In genomic region chr6:215335-216034, GRCh38 we compare ENCODE assay signal across 9 cellular contexts.
DNase-seq lines count a peak whose midpoint lies in the region; ATAC-seq and TF ChIP-seq lines count a peak whose summit lies in the region.
"Had no signal": no experiment of that assay in that cellular context is flagged by ENCODE, and none has a peak within 500 bp of the region (broad histone marks: within the 10 kb centered on the region; RNA-seq: fewer than 3 reads in every experiment).

No MANE protein-coding gene starts in this region.

- DNase-seq in MCF 10A (ENCODE audit: unreplicated experiment) (peak; percentile 96), breast epithelium (ENCODE audit: low spot score in 2 of 2) (no peak), right atrium auricular region (ENCODE audit: low spot score) (no peak), NCI-H2081 treated with DMSO at 0.1 percent for 48 hours (lab: John Stamatoyannopoulos, UW) (no peak), inferior parietal cortex (ENCODE audit: extremely low spot score) (no peak), GM20000 (ENCODE audit: low spot score) (no peak)
- peak; percentile 54 for DNase-seq in activated CD8-positive, alpha-beta memory T cell treated with anti-CD3 and anti-CD28 coated beads, Interleukin-2, amount 50 U/mL, for 24 hours (ENCODE audit: extremely low read depth)
- DNase-seq in stimulated activated naive CD8-positive, alpha-beta T cell treated with anti-CD3 and anti-CD28 coated beads, Interleukin-15, Interleukin-2, amounts not matched to agents 100 U/mL and 50 U/mL, for 24 hours: peak; percentile 70

- H3K9me3 Mint-ChIP-seq in MCF 10A (ENCODE audit: unreplicated experiment): no peaks in the 10 kb centered on the region

- peaks cover 29% of the 10 kb centered on the region for H3K4me1 Mint-ChIP-seq in MCF 10A (ENCODE audit: insufficient read depth, unreplicated experiment)

- H3K36me3 ChIP-seq in breast epithelium: no peaks in the 10 kb centered on the region
- H3K36me3 ChIP-seq in right atrium auricular region: no peaks in the 10 kb centered on the region

- H3K4me1 ChIP-seq in breast epithelium: no peaks in the 10 kb centered on the region
- no peaks in the 10 kb centered on the region for H3K4me1 ChIP-seq in right atrium auricular region

- TF ChIP-seq CTCF in MCF 10A (IDR thresholded peaks at IDR 0.05; ENCODE audit: unreplicated experiment) (no peak), breast epithelium (IDR thresholded peaks at IDR 0.05) (no peak), right atrium auricular region (IDR thresholded peaks at IDR 0.05) (no peak), GM20000 (IDR thresholded peaks at IDR 0.05; ENCODE audit: extremely low read depth, missing control alignments) (no peak)

- H3K9me3 ChIP-seq in breast epithelium: peaks cover 0 to 8% of the 10 kb centered on the region in 2 donors
- H3K9me3 ChIP-seq in right atrium auricular region: peaks cover 0 to 11% of the 10 kb centered on the region in 2 donors

- TF ChIP-seq POLR2A in breast epithelium (IDR thresholded peaks at IDR 0.05): no peak

- H3K4me3 ChIP-seq in breast epithelium: no peak overlapping the region
- no peak overlapping the region for H3K4me3 ChIP-seq in right atrium auricular region

- intact Hi-C loops in MCF 10A (cut with micrococcal nuclease): no loop called here
- intact Hi-C loops in breast epithelium (cut with DNase I; ENCODE audit: low total_unique reads): no loop called here

- H3K4me3 Mint-ChIP-seq in MCF 10A (ENCODE audit: unreplicated experiment): no peak overlapping the region

- no peaks in the 10 kb centered on the region for H3K36me3 Mint-ChIP-seq in MCF 10A (ENCODE audit: insufficient read depth, unreplicated experiment)

- H3K27ac ChIP-seq in breast epithelium (no peak overlapping the region), right atrium auricular region (peak overlapping the region; percentile 35 to 59)
- H3K27ac ChIP-seq: C4-2B had no signal

- peaks cover 0 to 23% of the 10 kb centered on the region in 2 donors for H3K27me3 ChIP-seq in breast epithelium
- H3K27me3 ChIP-seq in right atrium auricular region: no peaks in the 10 kb centered on the region

- POLR2A ChIA-PET in MCF 10A (lab: Yijun Ruan, JAX): interaction anchor here (0.8 to 3.6 kb wide), 9 partner anchors 10 to 113 kb away, joined by 3 to 37 read pairs (median 7); partner anchors contain the start of gene DUSP22

- peak; percentile 98 for ATAC-seq in stimulated activated naive CD8-positive, alpha-beta T cell treated with anti-CD3 and anti-CD28 coated beads, Interleukin-15, Interleukin-2, amounts not matched to agents 100 U/mL and 50 U/mL, for 24 hours

- BruUV-seq in MCF 10A (replicated peaks; lab: Mats Ljungman, UMichigan): no TSS peak

- CTCF ChIA-PET in MCF 10A (lab: Yijun Ruan, JAX): interaction anchor here (0.6 to 1.5 kb wide), 4 partner anchors 10 to 84 kb away, joined by 3 to 5 read pairs (median 4); no protein-coding TSS in a partner anchor

- no peaks in the 10 kb centered on the region for H3K27me3 Mint-ChIP-seq in MCF 10A (ENCODE audit: insufficient read depth, unreplicated experiment)

- H3K27ac Mint-ChIP-seq in MCF 10A (ENCODE audit: low read depth, unreplicated experiment): no peak overlapping the region

Comparison
In these comparisons a context has a peak if more than half of its experiments do, and no peak if none do; other contexts are left out.
1. DNase-seq: peak in MCF 10A (single experiment), activated CD8-positive, alpha-beta memory T cell treated with anti-CD3 and anti-CD28 coated beads, Interleukin-2, amount 50 U/mL, for 24 hours (single experiment) and stimulated activated naive CD8-positive, alpha-beta T cell treated with anti-CD3 and anti-CD28 coated beads, Interleukin-15, Interleukin-2, amounts not matched to agents 100 U/mL and 50 U/mL, for 24 hours (single experiment); none in breast epithelium (0 of 2), right atrium auricular region (single experiment), NCI-H2081 treated with DMSO at 0.1 percent for 48 hours (single experiment), inferior parietal cortex (single experiment) and GM20000 (single experiment).
2. H3K27ac ChIP-seq: peak in right atrium auricular region (2 of 2); none in breast epithelium (0 of 2).